Comparison of ENCODE assay signal across 1 cellular context in genomic region chr11:32436751-32437405, GRCh38.
TF ChIP-seq lines count a peak whose summit lies in the region.

No MANE protein-coding gene starts in this region.

TF ChIP-seq in A549, 52 proteins besides CTCF, POLR2A, EP300 and RAD21 (continued from another document):
- no peak for TF ChIP-seq REST (IDR thresholded peaks at IDR 0.05)
- no peak for TF ChIP-seq PHF8 (IDR thresholded peaks at IDR 0.05; ENCODE audit: borderline replicate concordance, low read depth)
- TF ChIP-seq RNF2 (IDR thresholded peaks at IDR 0.05; ENCODE audit: borderline replicate concordance, low read depth): no peak
- no peak for TF ChIP-seq FOXS1 (CRISPR knock-in tag; IDR thresholded peaks at IDR 0.05)
- TF ChIP-seq, protein P1, sequence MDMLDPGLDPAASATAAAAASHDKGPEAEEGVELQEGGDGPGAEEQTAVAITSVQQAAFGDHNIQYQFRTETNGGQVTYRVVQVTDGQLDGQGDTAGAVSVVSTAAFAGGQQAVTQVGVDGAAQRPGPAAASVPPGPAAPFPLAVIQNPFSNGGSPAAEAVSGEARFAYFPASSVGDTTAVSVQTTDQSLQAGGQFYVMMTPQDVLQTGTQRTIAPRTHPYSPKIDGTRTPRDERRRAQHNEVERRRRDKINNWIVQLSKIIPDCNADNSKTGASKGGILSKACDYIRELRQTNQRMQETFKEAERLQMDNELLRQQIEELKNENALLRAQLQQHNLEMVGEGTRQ (IDR thresholded peaks at IDR 0.05): no peak
- no peak for TF ChIP-seq EHMT2 (IDR thresholded peaks at IDR 0.05; ENCODE audit: low read depth)
- TF ChIP-seq BHLHE40 (IDR thresholded peaks at IDR 0.05; ENCODE audit: low read depth, low read length): no peak
- TF ChIP-seq, protein P2, sequence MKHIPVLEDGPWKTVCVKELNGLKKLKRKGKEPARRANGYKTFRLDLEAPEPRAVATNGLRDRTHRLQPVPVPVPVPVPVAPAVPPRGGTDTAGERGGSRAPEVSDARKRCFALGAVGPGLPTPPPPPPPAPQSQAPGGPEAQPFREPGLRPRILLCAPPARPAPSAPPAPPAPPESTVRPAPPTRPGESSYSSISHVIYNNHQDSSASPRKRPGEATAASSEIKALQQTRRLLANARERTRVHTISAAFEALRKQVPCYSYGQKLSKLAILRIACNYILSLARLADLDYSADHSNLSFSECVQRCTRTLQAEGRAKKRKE (CRISPR knock-in tag; IDR thresholded peaks at IDR 0.05; ENCODE audit: low read depth): no peak
